10 cellular contexts compared by ENCODE assay signal in genomic region chr6:139587469-139587868, GRCh38.
DNase-seq lines count a peak whose midpoint lies in the region; ATAC-seq and TF ChIP-seq lines count a peak whose summit lies in the region.
"Had no signal": no experiment of that assay in that cellular context is flagged by ENCODE, and none has a peak within 500 bp of the region (broad histone marks: within the 10 kb centered on the region; RNA-seq: fewer than 3 reads in every experiment).

No MANE protein-coding gene starts in this region.

- TF ChIP-seq POLR2A in esophagus muscularis mucosa (IDR thresholded peaks at IDR 0.05; ENCODE audit: low read depth) = no peak

- BruUV-seq in PC-3 (replicated peaks; lab: Mats Ljungman, UMichigan) = no TSS peak

- H3K4ac ChIP-seq in trophoblast cell (ENCODE audit: low read depth, low read length) = no peak overlapping the region

- no peak overlapping the region for H3K27ac Mint-ChIP-seq in CD8-positive, alpha-beta T cell

- H3K27me3 ChIP-seq in PC-3 (ENCODE audit: low read length) (no peaks in the 10 kb centered on the region), esophagus muscularis mucosa (no peaks in the 10 kb centered on the region), trophoblast cell (ENCODE audit: insufficient read depth, low read length) (no peaks in the 10 kb centered on the region)
- no peaks in the 10 kb centered on the region for H3K27me3 ChIP-seq in CD8-positive, alpha-beta T cell (ENCODE audit: insufficient read depth, low read length)

- WGBS in esophagus muscularis mucosa = 82% methylated on average over 6 of the region's 6 CpGs
- WGBS in trophoblast cell (ENCODE audit: extremely low coverage, insufficient coverage, insufficient read length) = no CpG with 5 or more reads among the region's 6 CpGs

- ATAC-seq in PC-3 (peak; percentile 63), GM21717 (IDR thresholded peaks at IDR 0.05; ENCODE audit: unreplicated experiment) (no peak)
- ATAC-seq in CD8-positive, alpha-beta T cell = no peak

- no peak overlapping the region for H2AK5ac ChIP-seq in trophoblast cell (ENCODE audit: low read length)

- no peak overlapping the region for H4K91ac ChIP-seq in trophoblast cell (ENCODE audit: low read depth, low read length)

- H3K27me3 Mint-ChIP-seq in CD8-positive, alpha-beta T cell (ENCODE audit: low read depth) = peaks cover 19% of the 10 kb centered on the region
- H3K27me3 Mint-ChIP-seq: central memory CD8-positive, alpha-beta T cell had no signal

- H3K79me1 ChIP-seq in trophoblast cell (ENCODE audit: low read length) = peaks cover 9% of the 10 kb centered on the region

- H3K4me1 Mint-ChIP-seq in CD8-positive, alpha-beta T cell (ENCODE audit: low read depth) = no peaks in the 10 kb centered on the region
- H3K4me1 Mint-ChIP-seq: central memory CD8-positive, alpha-beta T cell had no signal

- peak overlapping the region; percentile 19 for H3K4me2 ChIP-seq in PC-3 (ENCODE audit: low read length)
- H3K4me2 ChIP-seq in trophoblast cell (ENCODE audit: low read length) = no peak overlapping the region

- H4K20me1 ChIP-seq in PC-3 (ENCODE audit: low read length) = no peaks in the 10 kb centered on the region

- peak overlapping the region; percentile 29 for H3K27ac ChIP-seq in PC-3 (ENCODE audit: low read length)
- peak overlapping the region; percentile 83 to 86 (median 83) for H3K27ac ChIP-seq in esophagus muscularis mucosa (replicated peaks in 1 of 4)
- peak overlapping the region; percentile 60 for H3K27ac ChIP-seq in trophoblast cell (ENCODE audit: low read depth, low read length)
- no peak overlapping the region for H3K27ac ChIP-seq in CD8-positive, alpha-beta T cell (ENCODE audit: low read depth, low read length)

- intact Hi-C loops in PC-3 (cut with micrococcal nuclease) = loop anchor here (5.0 kb wide), 1 partner anchor 210 kb away; no protein-coding TSS in a partner anchor
- intact Hi-C loops in esophagus muscularis mucosa (cut with DNase I) = no loop called here
- intact Hi-C loops in CD8-positive, alpha-beta T cell (cut with DNase I, micrococcal nuclease) = loop anchor here in 1 of 2 experiments (10.0 kb wide), 1 partner anchor 47 kb away; no protein-coding TSS in a partner anchor

- no peak overlapping the region for H3K18ac ChIP-seq in trophoblast cell (ENCODE audit: low read length)

- H3K36me3 ChIP-seq in PC-3 (ENCODE audit: low read depth, low read length) = no peaks in the 10 kb centered on the region
- no peaks in the 10 kb centered on the region for H3K36me3 ChIP-seq in esophagus muscularis mucosa
- H3K36me3 ChIP-seq in trophoblast cell (ENCODE audit: control insufficient read depth in 1 of 2, insufficient read depth in 2 of 2, low read length in 2 of 2) = no peaks in the 10 kb centered on the region
- no peaks in the 10 kb centered on the region for H3K36me3 ChIP-seq in CD8-positive, alpha-beta T cell (ENCODE audit: insufficient read depth, low read length)

- TF ChIP-seq EP300 in esophagus muscularis mucosa (IDR thresholded peaks at IDR 0.05) = no peak

- H3K36me3 Mint-ChIP-seq in CD8-positive, alpha-beta T cell = no peaks in the 10 kb centered on the region

- TF ChIP-seq CTCF in PC-3 (conservative IDR thresholded peaks at IDR 0.05; ENCODE audit: low read depth, low read length) (no peak), esophagus muscularis mucosa (IDR thresholded peaks at IDR 0.05) (no peak)
- no peak for TF ChIP-seq CTCF in CD8-positive, alpha-beta T cell (IDR thresholded peaks at IDR 0.05)

- no peak overlapping the region for H2BK12ac ChIP-seq in trophoblast cell (ENCODE audit: low read length)

- no peak overlapping the region for H2BK120ac ChIP-seq in trophoblast cell (ENCODE audit: insufficient read depth, low read length, poor library complexity)

- no peak overlapping the region for H2BK5ac ChIP-seq in trophoblast cell (ENCODE audit: low read depth, low read length, poor library complexity)

- H3K79me2 ChIP-seq in PC-3 (ENCODE audit: low read length) (no peaks in the 10 kb centered on the region), trophoblast cell (ENCODE audit: control insufficient read depth, insufficient read depth, low read length, poor library complexity) (no peaks in the 10 kb centered on the region)

- H4K8ac ChIP-seq in trophoblast cell (ENCODE audit: low read depth, low read length) = no peak overlapping the region

- no peak overlapping the region for H4K12ac ChIP-seq in trophoblast cell (ENCODE audit: low read depth, low read length)

- H3K9me3 Mint-ChIP-seq in CD8-positive, alpha-beta T cell = no peaks in the 10 kb centered on the region
- H3K9me3 Mint-ChIP-seq: central memory CD8-positive, alpha-beta T cell had no signal

- no peaks in the 10 kb centered on the region for H3K9me2 ChIP-seq in PC-3 (replicated peaks; ENCODE audit: low read length)

- H3K4me1 ChIP-seq in PC-3 (ENCODE audit: insufficient read depth, low read length) (peaks cover 34% of the 10 kb centered on the region), esophagus muscularis mucosa (peaks cover 35 to 52% (median 48%) of the 10 kb centered on the region in 4 donors), trophoblast cell (ENCODE audit: control insufficient read depth in 1 of 2, insufficient read depth in 2 of 2, low read length in 2 of 2) (peaks cover 3 to 9% of the 10 kb centered on the region in 2 experiments)
- no peaks in the 10 kb centered on the region for H3K4me1 ChIP-seq in CD8-positive, alpha-beta T cell (ENCODE audit: insufficient read depth, low read length)

- DNase-seq in COLO829 (ENCODE audit: low spot score) (peak; percentile 14), PC-3 (peak; percentile 79), esophagus muscularis mucosa (ENCODE audit: extremely low spot score) (no peak), trophoblast cell (peak in 1 of 2 donors; percentile 87), NCI-H526 treated with DMSO at 0.1 percent for 48 hours (lab: John Stamatoyannopoulos, UW) (no peak), pons (ENCODE audit: low spot score) (no peak)
- DNase-seq in CD8-positive, alpha-beta T cell = no peak
- DNase-seq: activated CD4-positive, alpha-beta T cell treated with anti-CD3 and anti-CD28 coated beads for 4 hours had no signal

- no peak overlapping the region for H3K23ac ChIP-seq in trophoblast cell (ENCODE audit: low read length)

- no peak overlapping the region for H3K4me3 ChIP-seq in PC-3 (ENCODE audit: low read length)
- no peak overlapping the region for H3K4me3 ChIP-seq in esophagus muscularis mucosa
- H3K4me3 ChIP-seq in trophoblast cell (ENCODE audit: low read depth, low read length) = no peak overlapping the region
- H3K4me3 ChIP-seq in CD8-positive, alpha-beta T cell (ENCODE audit: low read depth, low read length) = no peak overlapping the region

- H3F3A ChIP-seq in PC-3 (ENCODE audit: low read length, unreplicated experiment) = peaks cover 6% of the 10 kb centered on the region

- CTCF ChIA-PET in PC-3 (lab: Charles Lee) = no interaction called here
- CTCF ChIA-PET in CD8-positive, alpha-beta T cell (lab: Charles Lee) = no interaction called here

- H3K14ac ChIP-seq in trophoblast cell (ENCODE audit: low read length) = no peak overlapping the region

- POLR2A ChIA-PET in PC-3 (lab: Charles Lee; ENCODE audit: unreplicated experiment) = no interaction called here
- POLR2A ChIA-PET in CD8-positive, alpha-beta T cell (lab: Charles Lee) = interaction anchor here (0.6 kb wide), 1 partner anchor 213 kb away, joined by 3 read pairs; the partner anchor contains the start of gene CITED2

- H3K9ac ChIP-seq in PC-3 (ENCODE audit: low read length) (no peak overlapping the region), trophoblast cell (ENCODE audit: low read length) (no peak overlapping the region)

- H3K4me3 Mint-ChIP-seq in CD8-positive, alpha-beta T cell = no peak overlapping the region
- H3K4me3 Mint-ChIP-seq: central memory CD8-positive, alpha-beta T cell had no signal

- H3K9me3 ChIP-seq in PC-3 (ENCODE audit: low read length) = no peaks in the 10 kb centered on the region
- no peaks in the 10 kb centered on the region for H3K9me3 ChIP-seq in esophagus muscularis mucosa
- H3K9me3 ChIP-seq in trophoblast cell (ENCODE audit: insufficient read depth, low read depth, low read length) = no peaks in the 10 kb centered on the region
- no peaks in the 10 kb centered on the region for H3K9me3 ChIP-seq in CD8-positive, alpha-beta T cell (ENCODE audit: low read length)

- no peak overlapping the region for H2AFZ ChIP-seq in PC-3 (ENCODE audit: low read length)
- no peak overlapping the region for H2AFZ ChIP-seq in trophoblast cell (ENCODE audit: insufficient read depth, low read length, poor library complexity)

Comparison
In these comparisons a context has a peak if more than half of its experiments do, and no peak if none do; other contexts are left out.
1. DNase-seq: peak in COLO829 (single experiment) and PC-3 (single experiment); none in esophagus muscularis mucosa (single experiment), NCI-H526 treated with DMSO at 0.1 percent for 48 hours (single experiment), pons (single experiment) and CD8-positive, alpha-beta T cell (0 of 7).